Comparison of ENCODE assay signal across 8 cellular contexts in genomic region chr1:164602480-164603093, GRCh38. TPM values are rescaled to one million over a fixed set of nuclear protein-coding genes. Genes with fewer than 3 reads are reported as not detected.
DNase-seq lines count a peak whose midpoint lies in the region; ATAC-seq, FAIRE-seq and TF ChIP-seq lines count a peak whose summit lies in the region.

No MANE protein-coding gene starts in this region.

- H3K4me1 Mint-ChIP-seq in activated T-cell treated with anti-CD3 and anti-CD28 coated beads, Interleukin-2, amount 50 U/mL, for 72 hours (ENCODE audit: low read depth) = no peaks in the 10 kb centered on the region

- H3K4me3 ChIP-seq in fibroblast of lung (replicated peaks in 1 of 4; ENCODE audit: control extremely low read depth in 1 of 4, insufficient read depth in 1 of 4, low read depth in 3 of 4, low read length in 4 of 4) (peak overlapping the region in 3 of 4 experiments; percentile 3 to 27 (median 20)), pancreas (peak overlapping the region in 1 of 4 donors; percentile 19)

- no peak overlapping the region for H2AFZ ChIP-seq in fibroblast of lung (ENCODE audit: low read length)

- TF ChIP-seq POLR2A in GM12892 (IDR thresholded peaks at IDR 0.05; ENCODE audit: low read depth, low read length) = no peak

- no peaks in the 10 kb centered on the region for H3K9me3 Mint-ChIP-seq in activated T-cell treated with anti-CD3 and anti-CD28 coated beads, Interleukin-2, amount 50 U/mL, for 72 hours

- H3K27ac ChIP-seq in fibroblast of lung (ENCODE audit: insufficient read depth, low read length) = no peak overlapping the region
- peak overlapping the region; percentile 57 to 89 (median 68) for H3K27ac ChIP-seq in pancreas

- no peaks in the 10 kb centered on the region for H3K36me3 ChIP-seq in fibroblast of lung (ENCODE audit: control insufficient read depth, insufficient read depth, low read length)
- H3K36me3 ChIP-seq in pancreas = no peaks in the 10 kb centered on the region

- no peaks in the 10 kb centered on the region for H3K79me2 ChIP-seq in fibroblast of lung (ENCODE audit: control insufficient read depth, insufficient read depth, low read length)

- no peak overlapping the region for H3K9ac ChIP-seq in fibroblast of lung (ENCODE audit: insufficient read depth, low read length)

- TF ChIP-seq CTCF in fibroblast of lung (conservative IDR thresholded peaks at IDR 0.05 in 1 of 2, IDR thresholded peaks at IDR 0.05 in 1 of 2; ENCODE audit: low read depth in 1 of 2, low read length in 2 of 2) = no peak
- no peak for TF ChIP-seq CTCF in pancreas (IDR thresholded peaks at IDR 0.05)

- H3K9me3 ChIP-seq in fibroblast of lung (ENCODE audit: control insufficient read depth, insufficient read depth, low read depth, low read length) = no peaks in the 10 kb centered on the region
- H3K9me3 ChIP-seq in pancreas = no peaks in the 10 kb centered on the region

- H3K36me3 Mint-ChIP-seq in activated T-cell treated with anti-CD3 and anti-CD28 coated beads, Interleukin-2, amount 50 U/mL, for 72 hours (ENCODE audit: insufficient read depth in 2 of 2) = no peaks in the 10 kb centered on the region

- DNase-seq in DMS153 (lab: John Stamatoyannopoulos, UW) (peak; percentile 39), NCI-H748 (lab: John Stamatoyannopoulos, UW; ENCODE audit: unreplicated experiment) (peak; percentile 60), fibroblast of lung (ENCODE audit: low read depth in 2 of 2) (peak; percentile 59 to 86), pancreas (peak in 4 of 6 donors; percentile 66 to 76 (median 72)), NCI-H345 treated with DMSO at 0.1 percent for 48 hours (lab: John Stamatoyannopoulos, UW; ENCODE audit: unreplicated experiment) (no peak), GM12892 (ENCODE audit: insufficient read length) (no peak)
- DNase-seq in activated T-cell treated with anti-CD3 and anti-CD28 coated beads, Interleukin-2, amount 50 U/mL, for 72 hours = no peak

- FAIRE-seq in pancreas (lab: Jason Lieb, UNC) (no peak), GM12892 (lab: Jason Lieb, UNC) (no peak)

- no peak overlapping the region for H3K4me3 Mint-ChIP-seq in activated T-cell treated with anti-CD3 and anti-CD28 coated beads, Interleukin-2, amount 50 U/mL, for 72 hours

- H4K20me1 ChIP-seq in fibroblast of lung (ENCODE audit: control insufficient read depth, extremely low read depth, insufficient read depth, low read length) = no peaks in the 10 kb centered on the region

- peak overlapping the region; percentile 64 for H3K4me2 ChIP-seq in fibroblast of lung (ENCODE audit: extremely low read depth, insufficient read depth, low read length)

- no peaks in the 10 kb centered on the region for H3K27me3 ChIP-seq in fibroblast of lung (ENCODE audit: control insufficient read depth, insufficient read depth, low read length)
- H3K27me3 ChIP-seq in pancreas = no peaks in the 10 kb centered on the region

- ATAC-seq in pancreas = peak; percentile 66 to 70 (median 69)
- ATAC-seq in activated T-cell treated with anti-CD3 and anti-CD28 coated beads, Interleukin-2, amount 50 U/mL, for 72 hours (replicated peaks in 1 of 2) = no peak
- no peak for ATAC-seq in GM18867 (IDR thresholded peaks at IDR 0.05; ENCODE audit: unreplicated experiment)

- intact Hi-C loops in pancreas (cut with DNase I) = no loop called here

- WGBS in pancreas, 2 donors = 2 to 7% methylated on average over 10 of the region's 10 CpGs

- H3K4me1 ChIP-seq in fibroblast of lung (ENCODE audit: control insufficient read depth, extremely low read depth, insufficient read depth, low read length) (peaks cover 9% of the 10 kb centered on the region), pancreas (peaks cover 50 to 82% (median 81%) of the 10 kb centered on the region in 3 donors)

- H3K27ac Mint-ChIP-seq in activated T-cell treated with anti-CD3 and anti-CD28 coated beads, Interleukin-2, amount 50 U/mL, for 72 hours = no peak overlapping the region

- H3K27me3 Mint-ChIP-seq in activated T-cell treated with anti-CD3 and anti-CD28 coated beads, Interleukin-2, amount 50 U/mL, for 72 hours (ENCODE audit: low read depth) = no peaks in the 10 kb centered on the region

RNA-seq across cellular contexts. Expression of gene PBX1, which starts 43.6 kb away (rescaled TPM):
- total RNA-seq in fibroblast of lung = 39.8 and 46.7 TPM in 2 replicates
- 43.1 and 47.2 TPM in 2 replicates for polyA plus RNA-seq in fibroblast of lung
- 31.1 and 38.6 TPM in 2 replicates for polyA plus RNA-seq in fibroblast of lung (2012)
- polyA minus RNA-seq in fibroblast of lung (ENCODE audit: low replicate concordance) = 103 and 112 TPM in 2 replicates
- 100 to 1,000 TPM in 2 of 6 donors, 10 to 100 TPM in 4; 74.1 to 113 (median 94.3) TPM for total RNA-seq in pancreas
- 10 to 100 TPM; 17.3 to 21.7 TPM for polyA plus RNA-seq in pancreas
- polyA plus RNA-seq in GM12892 (2012; ENCODE audit: missing spikeins) = 0.06 TPM
- total RNA-seq in activated T-cell treated with anti-CD3 and anti-CD28 coated beads, Interleukin-2, amount 50 U/mL, for 72 hours = under 1 TPM; 0.62 to 0.74 TPM

Comparison
In these comparisons a context has a peak if more than half of its experiments do, and no peak if none do; other contexts are left out.
1. DNase-seq: peak in DMS153 (single experiment), NCI-H748 (single experiment), fibroblast of lung (2 of 2) and pancreas (4 of 6); none in NCI-H345 treated with DMSO at 0.1 percent for 48 hours (single experiment), GM12892 (single experiment) and activated T-cell treated with anti-CD3 and anti-CD28 coated beads, Interleukin-2, amount 50 U/mL, for 72 hours (0 of 2).
2. ATAC-seq: peak in pancreas (4 of 4); none in activated T-cell treated with anti-CD3 and anti-CD28 coated beads, Interleukin-2, amount 50 U/mL, for 72 hours (0 of 2) and GM18867 (single experiment).
3. RNA of gene PBX1, which starts 43.6 kb away (total RNA-seq): 74.1 to 113 TPM in pancreas and 39.8 to 46.7 TPM in fibroblast of lung; 0.62 to 0.74 TPM in activated T-cell treated with anti-CD3 and anti-CD28 coated beads, Interleukin-2, amount 50 U/mL, for 72 hours; every median in the first group is over 10 times any median in the second.